ENCODE assay signal across 8 cellular contexts in the genomic region with DNA sequence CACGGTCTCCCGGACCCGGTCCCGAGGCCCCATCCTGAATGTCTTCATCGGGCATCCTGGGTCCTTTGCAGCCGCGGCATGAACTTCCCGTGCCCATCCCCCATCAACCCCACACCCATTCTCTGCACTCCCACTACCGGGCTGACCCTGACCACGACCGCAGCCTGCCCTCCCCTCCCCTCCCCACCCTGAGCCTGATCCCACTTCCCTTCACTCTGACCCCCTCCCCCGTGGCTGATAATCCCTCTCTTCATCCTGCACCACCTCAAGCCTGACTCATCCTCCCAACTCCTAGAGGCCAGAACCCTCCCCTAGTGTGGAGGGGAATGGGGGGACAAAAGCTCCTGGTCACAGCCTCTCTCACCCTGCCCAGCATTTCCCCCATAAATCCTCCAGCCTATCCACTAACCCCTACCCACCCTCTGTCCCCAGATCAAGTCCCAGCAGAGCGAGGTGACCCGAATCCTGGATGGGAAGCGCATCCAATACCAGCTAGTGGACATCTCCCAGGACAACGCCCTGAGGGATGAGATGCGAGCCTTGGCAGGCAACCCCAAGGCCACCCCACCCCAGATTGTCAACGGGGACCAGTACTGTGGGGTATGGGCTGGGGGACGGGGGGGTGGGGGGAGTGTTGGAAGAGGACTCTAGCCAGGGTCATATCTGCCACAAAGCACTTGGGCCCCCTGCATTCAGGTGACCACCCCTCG. TPM values are rescaled to one million over a fixed set of nuclear protein-coding genes. Genes with fewer than 3 reads are reported as not detected.
DNase-seq lines count a peak whose midpoint lies in the region; ATAC-seq and TF ChIP-seq lines count a peak whose summit lies in the region.

No MANE protein-coding gene starts in this region.

- H3K4me3 ChIP-seq in iPS-11a (ENCODE audit: low read depth, low read length) (peak overlapping the region; percentile 64), spleen (peak overlapping the region; percentile 83 to 98 (median 93))

- ATAC-seq in activated naive CD4-positive, alpha-beta T cell treated with anti-CD3 and anti-CD28 coated beads, Interleukin-2, amount 50 U/mL, for 72 hours = no peak
- ATAC-seq in GM21786 (IDR thresholded peaks at IDR 0.05; ENCODE audit: unreplicated experiment) = no peak

- H3K27ac ChIP-seq in KOPT-K1 (ENCODE audit: low read depth, low read length, poor library complexity, severe bottlenecking) (peak overlapping the region; percentile 73), spleen (peak overlapping the region; percentile 93 to 99 (median 96))

- TF ChIP-seq CTCF in spleen (IDR thresholded peaks at IDR 0.05 in 8 of 11, conservative IDR thresholded peaks at IDR 0.05 in 3 of 11) = no peak

- no peaks in the 10 kb centered on the region for H3K27me3 ChIP-seq in spleen (replicated peaks in 1 of 7)

- peaks cover 62% of the 10 kb centered on the region for H3K36me3 ChIP-seq in KOPT-K1 (ENCODE audit: insufficient read depth, low read length)
- peaks cover 0 to 63% (median 11%) of the 10 kb centered on the region in 6 donors for H3K36me3 ChIP-seq in spleen

- no peak for TF ChIP-seq POLR2A in spleen (IDR thresholded peaks at IDR 0.05)

- no peaks in the 10 kb centered on the region for H3K9me3 Mint-ChIP-seq in activated naive CD4-positive, alpha-beta T cell treated with anti-CD3 and anti-CD28 coated beads, Interleukin-2, amount 50 U/mL, for 72 hours

- intact Hi-C loops in spleen (cut with DNase I; ENCODE audit: low total_unique reads) = no loop called here

- WGBS in spleen, 5 donors = 27 to 46% (median 33%) methylated on average over 15 to 20 of the region's 20 CpGs

- H3K4me1 ChIP-seq in spleen = peaks cover 64 to 98% (median 92%) of the 10 kb centered on the region in 6 donors

- peaks cover 48 to 68% of the 10 kb centered on the region in 2 donors for H3K36me3 Mint-ChIP-seq in activated naive CD4-positive, alpha-beta T cell treated with anti-CD3 and anti-CD28 coated beads, Interleukin-2, amount 50 U/mL, for 72 hours

- H3K27ac Mint-ChIP-seq in activated naive CD4-positive, alpha-beta T cell treated with anti-CD3 and anti-CD28 coated beads, Interleukin-2, amount 50 U/mL, for 72 hours = peak overlapping the region; percentile 90 to 92

- DNase-seq in Daoy (ENCODE audit: low read depth) (peak; percentile 83), spleen (peak; percentile 75), NOMO-1 treated with dmso at 0.1 percent for 144 hours (lab: John Stamatoyannopoulos, UW; ENCODE audit: unreplicated experiment) (no peak), retina (no peak)
- DNase-seq in activated naive CD4-positive, alpha-beta T cell treated with anti-CD3 and anti-CD28 coated beads, Interleukin-2, amount 50 U/mL, for 72 hours (ENCODE audit: low spot score in 2 of 2) = no peak

- H3K9me3 ChIP-seq in KOPT-K1 (ENCODE audit: insufficient read depth, low read length, poor library complexity, severe bottlenecking) (no peaks in the 10 kb centered on the region), spleen (no peaks in the 10 kb centered on the region)

RNA-seq across cellular contexts. Expression of a gene that starts 0.6 kb away (rescaled TPM):
- total RNA-seq in Daoy (2014; rRNA removed; shearing (Covaris generic)) = 50.6 and 66.8 TPM in 2 replicates
- total RNA-seq in activated naive CD4-positive, alpha-beta T cell treated with anti-CD3 and anti-CD28 coated beads, Interleukin-2, amount 50 U/mL, for 72 hours = 100 to 1,000 TPM; 261 to 364 TPM
- 100 to 1,000 TPM; 139 to 261 (median 233) TPM for total RNA-seq in spleen
- polyA plus RNA-seq in spleen = 100 to 1,000 TPM; 249 to 319 (median 286) TPM

RNA-seq across cellular contexts. Expression of a gene that starts 25.9 kb away (rescaled TPM):
- 6.0 and 9.0 TPM in 2 replicates for total RNA-seq in Daoy (2014; rRNA removed; shearing (Covaris generic))
- total RNA-seq in activated naive CD4-positive, alpha-beta T cell treated with anti-CD3 and anti-CD28 coated beads, Interleukin-2, amount 50 U/mL, for 72 hours = 10 to 100 TPM; 21.0 to 25.8 TPM
- 10 to 100 TPM; 25.1 to 67.1 (median 48.0) TPM for total RNA-seq in spleen
- polyA plus RNA-seq in spleen = 10 to 100 TPM; 26.6 to 67.8 (median 66.1) TPM

RNA-seq across cellular contexts. Expression of a gene that starts 37.3 kb away (rescaled TPM):
- total RNA-seq in Daoy (2014; rRNA removed; shearing (Covaris generic)) = not detected in 2 replicates
- total RNA-seq in activated naive CD4-positive, alpha-beta T cell treated with anti-CD3 and anti-CD28 coated beads, Interleukin-2, amount 50 U/mL, for 72 hours = 100 to 1,000 TPM; 343 to 698 TPM
- 100 to 1,000 TPM; 206 to 422 (median 301) TPM for total RNA-seq in spleen
- 1,000 to 10,000 TPM; 2,248 to 3,726 (median 2,540) TPM for polyA plus RNA-seq in spleen

RNA-seq across cellular contexts. Expression of a gene that starts 46.5 kb away (rescaled TPM):
- 27.4 and 34.5 TPM in 2 replicates for total RNA-seq in Daoy (2014; rRNA removed; shearing (Covaris generic))
- total RNA-seq in activated naive CD4-positive, alpha-beta T cell treated with anti-CD3 and anti-CD28 coated beads, Interleukin-2, amount 50 U/mL, for 72 hours = 10 to 100 TPM; 26.9 to 92.3 TPM
- 10 to 100 TPM in 5 of 7 donors, 1 to 10 TPM in 2; 7.8 to 14.9 (median 10.8) TPM for total RNA-seq in spleen
- 1 to 10 TPM; 3.9 to 5.2 (median 4.2) TPM for polyA plus RNA-seq in spleen

Comparison
In these comparisons a context has a peak if more than half of its experiments do, and no peak if none do; other contexts are left out.
1. DNase-seq: peak in Daoy (single experiment) and spleen (single experiment); none in activated naive CD4-positive, alpha-beta T cell treated with anti-CD3 and anti-CD28 coated beads, Interleukin-2, amount 50 U/mL, for 72 hours (0 of 2), NOMO-1 treated with dmso at 0.1 percent for 144 hours (single experiment) and retina (single experiment).
2. RNA of a gene that starts 37.3 kb away (total RNA-seq): 343 to 698 TPM in activated naive CD4-positive, alpha-beta T cell treated with anti-CD3 and anti-CD28 coated beads, Interleukin-2, amount 50 U/mL, for 72 hours and 206 to 422 TPM in spleen; not detected in Daoy; every median in the first group is over 100 times any median in the second.